Comparison of ENCODE assay signal across 11 cellular contexts in genomic region chr1:197178998-197179397, GRCh38. TPM values are rescaled to one million over a fixed set of nuclear protein-coding genes. Genes with fewer than 3 reads are reported as not detected.
DNase-seq lines count a peak whose midpoint lies in the region; ATAC-seq and TF ChIP-seq lines count a peak whose summit lies in the region.
"Had no signal": no experiment of that assay in that cellular context is flagged by ENCODE, and none has a peak within 500 bp of the region (broad histone marks: within the 10 kb centered on the region; RNA-seq: fewer than 3 reads in every experiment).

No MANE protein-coding gene starts in this region.

- H3K9me3 Mint-ChIP-seq in Caco-2 (ENCODE audit: unreplicated experiment) = no peaks in the 10 kb centered on the region
- H3K9me3 Mint-ChIP-seq in immature natural killer cell = no peaks in the 10 kb centered on the region
- H3K9me3 Mint-ChIP-seq: WTC11 had no signal

- ATAC-seq in GM21717 (IDR thresholded peaks at IDR 0.05; ENCODE audit: unreplicated experiment) (peak; percentile 64), HG02571 (IDR thresholded peaks at IDR 0.05; ENCODE audit: unreplicated experiment) (no peak)
- ATAC-seq: WTC11 had no signal

- no peak overlapping the region for H3K4me3 ChIP-seq in Caco-2 (ENCODE audit: low read depth, low read length)
- H3K4me3 ChIP-seq: tibial artery had no signal

- TF ChIP-seq CTCF in Caco-2 (IDR thresholded peaks at IDR 0.05; ENCODE audit: insufficient read depth in 1 of 2, low read depth in 1 of 2, low read length in 1 of 2, severe bottlenecking in 1 of 2, unreplicated experiment in 1 of 2) = no peak

- no peaks in the 10 kb centered on the region for H3K27me3 Mint-ChIP-seq in Caco-2 (ENCODE audit: insufficient read depth, unreplicated experiment)
- H3K27me3 Mint-ChIP-seq in immature natural killer cell (ENCODE audit: low read depth in 3 of 3) = peaks cover 0 to 2% (median 0%) of the 10 kb centered on the region in 3 donors

- POLR2A ChIA-PET in Caco-2 (lab: Charles Lee) = no interaction called here

- DNase-seq in GM04504 (ENCODE audit: low read depth) (peak; percentile 24), Kasumi-1 (lab: John Stamatoyannopoulos, UW) (peak; percentile 43 to 64), fibroblast of the conjunctiva (ENCODE audit: low read depth) (peak; percentile 23), Caco-2 (no peak), retina (no peak), immature natural killer cell (no peak)
- DNase-seq: tibial artery had no signal

- H3K36me3 ChIP-seq in Caco-2 (ENCODE audit: control insufficient read depth, insufficient read depth, low read length) = 0 out of 2 replicates have a peak, but pooled peaks cover 1% of the 10 kb centered on the region

- H3K36me3 Mint-ChIP-seq in Caco-2 (ENCODE audit: insufficient read depth, unreplicated experiment) = peaks cover 24% of the 10 kb centered on the region
- H3K36me3 Mint-ChIP-seq in immature natural killer cell = peaks cover 16 to 30% (median 16%) of the 10 kb centered on the region in 3 donors

- H3K27ac Mint-ChIP-seq in Caco-2 (ENCODE audit: unreplicated experiment) = no peak overlapping the region
- no peak overlapping the region for H3K27ac Mint-ChIP-seq in immature natural killer cell
- H3K27ac Mint-ChIP-seq: WTC11 had no signal

- no TSS peak for BruUV-seq in Caco-2 (replicated peaks; lab: Mats Ljungman, UMichigan)

- CTCF ChIA-PET in Caco-2 (lab: Charles Lee) = no interaction called here

- no peaks in the 10 kb centered on the region for H3K27me3 ChIP-seq in Caco-2 (replicated peaks; ENCODE audit: control insufficient read depth, insufficient read depth, low read length)
- H3K27me3 ChIP-seq: neutrophil, tibial artery had no signal

- H3K9me3 ChIP-seq in Caco-2 = no peaks in the 10 kb centered on the region
- H3K9me3 ChIP-seq: neutrophil, tibial artery had no signal

- H3K4me3 Mint-ChIP-seq in Caco-2 (ENCODE audit: unreplicated experiment) (no peak overlapping the region), immature natural killer cell (no peak overlapping the region)
- H3K4me3 Mint-ChIP-seq: WTC11 had no signal

- intact Hi-C loops in Caco-2 (cut with micrococcal nuclease; ENCODE audit: unreplicated experiment) = no loop called here

- peaks cover 11% of the 10 kb centered on the region for H3K4me1 ChIP-seq in Caco-2
- H3K4me1 ChIP-seq: tibial artery had no signal

- peaks cover 10% of the 10 kb centered on the region for H3K4me1 Mint-ChIP-seq in Caco-2 (ENCODE audit: low read depth, unreplicated experiment)
- H3K4me1 Mint-ChIP-seq in immature natural killer cell = peaks cover 4 to 8% of the 10 kb centered on the region in 2 donors
- H3K4me1 Mint-ChIP-seq: WTC11 had no signal

RNA-seq across cellular contexts. Expression of gene ZBTB41, which starts 22.1 kb away (rescaled TPM):
- total RNA-seq in Caco-2 (2022) = 7.2 and 7.9 TPM in 2 replicates
- 1 to 10 TPM; 1.1 to 3.6 (median 1.2) TPM for polyA plus RNA-seq in immature natural killer cell

RNA-seq across cellular contexts. Expression of gene ASPM, which starts 32.5 kb away (rescaled TPM):
- total RNA-seq in Caco-2 (2022) = 41.9 and 42.7 TPM in 2 replicates
- under 1 TPM in 1 of 3 donors, not detected in 2; 0.30 TPM for polyA plus RNA-seq in immature natural killer cell

Comparison
In these comparisons a context has a peak if more than half of its experiments do, and no peak if none do; other contexts are left out.
1. DNase-seq: peak in GM04504 (single experiment), Kasumi-1 (2 of 2) and fibroblast of the conjunctiva (single experiment); none in Caco-2 (0 of 2), retina (single experiment) and immature natural killer cell (0 of 3).